In the genomic region with DNA sequence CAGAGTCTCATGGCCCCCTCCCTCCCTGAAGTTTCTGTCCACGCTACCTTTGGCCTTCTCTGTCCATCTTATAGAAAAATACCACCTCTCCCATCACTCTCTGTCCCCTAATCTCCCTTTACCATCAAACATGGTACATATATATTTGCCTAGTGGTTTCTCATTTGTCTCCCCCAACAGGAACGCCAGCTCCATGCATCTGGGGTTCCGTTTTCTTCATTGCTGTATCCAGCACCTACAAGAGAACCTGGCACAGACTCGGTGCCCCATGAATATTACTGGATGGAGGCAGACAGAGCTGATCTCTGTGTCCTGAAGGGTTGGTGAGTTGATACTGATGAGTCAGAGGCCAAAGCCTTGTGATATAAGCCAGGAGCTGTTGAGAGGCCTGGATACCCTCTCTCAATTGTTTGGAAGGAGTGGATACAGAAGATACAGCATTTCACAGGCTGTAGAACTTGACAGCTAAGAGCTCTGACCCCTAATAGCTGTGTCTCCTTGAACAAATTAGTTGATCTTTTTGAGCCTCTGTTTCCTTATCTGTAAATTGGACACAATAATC, we compare ENCODE assay signal across 20 cellular contexts. TPM values are rescaled to one million over a fixed set of nuclear protein-coding genes. Genes with fewer than 3 reads are reported as not detected.
"Had no signal": no experiment of that assay in that cellular context is flagged by ENCODE, and none has a peak within 500 bp of the region (broad histone marks: within the 10 kb centered on the region; RNA-seq: fewer than 3 reads in every experiment).

No MANE protein-coding gene starts in this region.

- H2AFZ ChIP-seq: hepatocyte had no signal

- H3K4me1 ChIP-seq: foreskin keratinocyte, pancreas, psoas muscle, thyroid gland, upper lobe of right lung had no signal

- H3K27me3 ChIP-seq: hepatocyte, pancreas, thyroid gland, upper lobe of right lung had no signal

- FAIRE-seq: colon, pancreas had no signal

- H3K79me2 ChIP-seq: hepatocyte had no signal

- H3K4me2 ChIP-seq: hepatocyte had no signal

- H3K4me3 ChIP-seq: hepatocyte, pancreas, psoas muscle, skin epidermis, thyroid gland, upper lobe of right lung had no signal

- H3K9me3 ChIP-seq: pancreas, psoas muscle, thyroid gland, upper lobe of right lung had no signal

- DNase-seq: activated CD4-positive, alpha-beta T cell treated with anti-CD3 and anti-CD28 coated beads, Interleukin-2, amount 10 ng/mL, durations not matched to agents 24 days and 14 days; activated CD8-positive, alpha-beta T cell treated with anti-CD3 and anti-CD28 coated beads, Interleukin-2, amount 10 ng/mL, durations not matched to agents 7 days and 5 days; activated gamma-delta T cell treated with Interleukin-2 at 50 U/mL for 16 hours; aorta; effector memory CD4-positive, alpha-beta T cell; foreskin keratinocyte; mesenchymal stem cell; psoas muscle; stimulated activated CD4-positive, alpha-beta T cell treated with anti-CD3 and anti-CD28 coated beads, Interleukin-1b, Interleukin-23, amount 100 ng/mL, for 48 hours; substantia nigra; thyroid gland; upper lobe of right lung had no signal

- H3K27ac ChIP-seq: foreskin keratinocyte, hepatocyte, pancreas, psoas muscle, skin epidermis, thyroid gland, upper lobe of right lung, VCaP had no signal

- H3K36me3 ChIP-seq: pancreas, thyroid gland, upper lobe of right lung had no signal

RNA-seq across cellular contexts. Expression of a gene that starts 21.9 kb away (rescaled TPM):
- total RNA-seq: activated CD4-positive, alpha-beta T cell treated with anti-CD3 and anti-CD28 coated beads, Interleukin-2, amount 10 ng/mL, durations not matched to agents 24 days and 14 days; activated CD8-positive, alpha-beta T cell treated with anti-CD3 and anti-CD28 coated beads, Interleukin-2, amount 10 ng/mL, durations not matched to agents 7 days and 5 days; dermis microvascular lymphatic vessel endothelial cell; foreskin keratinocyte; mononuclear cell had no signal

RNA-seq across cellular contexts. Expression of a gene that starts 54.3 kb away (rescaled TPM):
- total RNA-seq: activated CD8-positive, alpha-beta T cell treated with anti-CD3 and anti-CD28 coated beads, Interleukin-2, amount 10 ng/mL, durations not matched to agents 7 days and 5 days; dermis microvascular lymphatic vessel endothelial cell; foreskin keratinocyte; lower leg skin had no signal
- polyA plus RNA-seq: foreskin keratinocyte had no signal
